13 cellular contexts compared by ENCODE assay signal in the genomic region with DNA sequence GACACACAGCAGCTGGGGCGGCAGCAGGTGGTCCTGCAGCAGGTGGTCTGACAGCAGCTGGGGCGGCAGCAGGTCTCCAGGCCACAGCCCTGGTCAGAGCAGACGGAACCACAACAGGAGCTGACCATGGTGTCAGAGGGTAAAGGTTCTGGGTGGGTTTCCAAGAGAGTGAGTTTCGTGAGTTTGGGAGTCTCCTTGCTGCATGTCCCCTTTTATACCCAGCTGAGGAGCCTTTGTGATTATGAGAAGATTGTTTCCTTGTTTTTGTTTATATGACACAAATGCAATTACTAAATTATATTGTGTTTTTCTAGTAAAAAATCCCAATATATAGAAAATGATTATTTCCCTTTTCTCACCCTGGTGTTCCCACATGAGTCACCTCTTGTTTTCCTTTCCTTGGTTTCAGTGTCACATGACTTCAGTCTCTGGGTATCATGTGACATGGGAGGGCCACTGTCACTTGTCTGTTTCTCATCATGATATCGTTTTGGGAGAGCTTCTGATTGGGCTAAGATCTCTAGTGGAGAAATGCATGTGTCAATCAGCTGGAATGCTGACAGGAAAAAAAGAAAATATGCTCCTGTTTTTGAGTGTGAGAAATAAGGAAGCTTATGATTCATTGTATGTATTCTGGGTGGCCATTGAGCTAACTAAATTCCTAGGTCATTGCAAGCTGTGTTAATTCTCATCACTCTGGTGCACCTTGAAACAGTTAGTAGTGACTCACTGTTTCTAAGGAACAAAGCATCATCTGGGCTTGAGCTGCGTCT. TPM values are rescaled to one million over a fixed set of nuclear protein-coding genes. Genes with fewer than 3 reads are reported as not detected.
DNase-seq lines count a peak whose midpoint lies in the region; FAIRE-seq and TF ChIP-seq lines count a peak whose summit lies in the region.
"Had no signal": no experiment of that assay in that cellular context is flagged by ENCODE, and none has a peak within 500 bp of the region (broad histone marks: within the 10 kb centered on the region; RNA-seq: fewer than 3 reads in every experiment).

A gene (minus strand): TSS at position 185 of the 773 bp plus-strand sequence. CDS start 57 bp downstream, at position 128.

- TF ChIP-seq CTCF in AG09319 (IDR thresholded peaks at IDR 0.05; ENCODE audit: low read depth, low read length) (no peak), GM10266 (IDR thresholded peaks at IDR 0.05; ENCODE audit: control insufficient read depth, insufficient read depth, low read depth, missing control alignments) (no peak)

- DNase-seq in AG09319 (ENCODE audit: extremely low read depth, low read depth) (peak; percentile 16), HT1080 (ENCODE audit: low read depth) (peak; percentile 97), astrocyte of the hippocampus (ENCODE audit: low read depth, low spot score) (peak; percentile 44), kidney glomerular epithelial cell (lab: John Stamatoyannopoulos, UW) (peak; percentile 89), LoVo (ENCODE audit: low spot score) (no peak), GM10266 (ENCODE audit: extremely low spot score) (no peak), GM19239 (ENCODE audit: insufficient read length, low spot score) (no peak)
- DNase-seq in activated CD8-positive, alpha-beta memory T cell treated with anti-CD3 and anti-CD28 coated beads for 24 hours = no peak
- DNase-seq: activated CD4-positive, alpha-beta T cell treated with anti-CD3 and anti-CD28 coated beads, Interleukin-2, amount 50 U/mL, for 48 hours; NCI-H146; T-helper 17 cell had no signal

- FAIRE-seq in GM19239 (lab: Jason Lieb, UNC) = no peak

RNA-seq across cellular contexts. Expression of the gene that starts here (rescaled TPM):
- total RNA-seq in HT1080 (2014; rRNA removed; shearing (Covaris generic)) = not detected in 2 replicates
- not detected in 2 replicates for polyA plus RNA-seq in HT1080 (2015; cell fraction: cytosol; rRNA removed)
- not detected in 2 replicates for polyA plus RNA-seq in HT1080 (2015; cell fraction: nucleus; rRNA removed)
- total RNA-seq: fibroblast of lung, neural crest cell, T-helper 17 cell had no signal
- polyA plus RNA-seq: fibroblast of lung had no signal

Comparison
In these comparisons a context has a peak if more than half of its experiments do, and no peak if none do; other contexts are left out.
1. Peak in DNase-seq in HT1080; RNA of the gene not detected or under 1 TPM.
2. DNase-seq: peak in AG09319 (single experiment), astrocyte of the hippocampus (single experiment) and kidney glomerular epithelial cell (single experiment); none in LoVo (single experiment), activated CD8-positive, alpha-beta memory T cell treated with anti-CD3 and anti-CD28 coated beads for 24 hours (single experiment), GM10266 (single experiment) and GM19239 (single experiment).